Comparison of ENCODE assay signal across 8 cellular contexts in genomic region chr15:23806980-23807379, GRCh38.
"Had no signal": no experiment of that assay in that cellular context is flagged by ENCODE, and none has a peak within 500 bp of the region (broad histone marks: within the 10 kb centered on the region; RNA-seq: fewer than 3 reads in every experiment).

No MANE protein-coding gene starts in this region.

- H3K4me3 ChIP-seq: GM12878 had no signal

- ATAC-seq: GM12878 had no signal

- FAIRE-seq: G401.6, GM12878, GM12891, GM12892, GM18507, GM19239 had no signal

- DNase-seq: GDM1, GF-D8 had no signal
